In the genomic region with DNA sequence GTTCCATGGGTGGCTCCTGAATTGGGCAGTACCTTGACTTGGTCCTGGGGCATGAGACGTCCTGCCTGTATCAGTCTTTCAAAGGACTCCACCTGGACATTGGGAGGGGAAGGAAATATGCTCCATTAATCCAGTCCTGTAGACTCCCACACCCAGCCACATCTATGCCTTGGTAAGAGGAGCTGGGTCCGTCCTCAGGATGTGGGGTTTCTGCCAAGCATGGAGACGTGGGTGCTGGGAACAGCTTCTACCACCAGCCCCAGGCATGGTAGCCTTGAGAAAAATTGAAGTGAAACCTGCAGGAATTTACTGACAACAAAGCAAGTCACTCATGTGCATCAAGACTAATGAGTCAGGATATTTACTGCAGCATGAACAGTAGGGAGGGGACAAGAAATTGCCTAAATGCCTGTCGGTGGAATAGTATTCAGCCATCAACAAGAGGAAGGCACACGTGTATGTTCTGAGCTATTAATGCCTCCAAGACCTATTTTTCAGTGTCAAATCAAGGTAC, we compare ENCODE assay signal across 10 cellular contexts. TPM values are rescaled to one million over a fixed set of nuclear protein-coding genes. Genes with fewer than 3 reads are reported as not detected.
DNase-seq lines count a peak whose midpoint lies in the region; ATAC-seq and TF ChIP-seq lines count a peak whose summit lies in the region.
"Had no signal": no experiment of that assay in that cellular context is flagged by ENCODE, and none has a peak within 500 bp of the region (broad histone marks: within the 10 kb centered on the region; RNA-seq: fewer than 3 reads in every experiment).

No MANE protein-coding gene starts in this region.

- CTCF ChIA-PET in activated CD4-positive, alpha-beta memory T cell treated with anti-CD3 and anti-CD28 coated beads, Interleukin-2, amount 10 ng/mL, durations not matched to agents 7 days and 5 days (lab: Charles Lee): interaction anchor here (1.0 to 8.0 kb wide), 4 partner anchors 8 to 39 kb away, joined by 3 to 87 read pairs (median 4); partner anchors contain the start of gene AKNA

- no peak for TF ChIP-seq POLR2A in sigmoid colon (IDR thresholded peaks at IDR 0.05)

- H3K9me3 Mint-ChIP-seq in activated CD4-positive, alpha-beta memory T cell treated with anti-CD3 and anti-CD28 coated beads, Interleukin-2, amount 10 ng/mL, durations not matched to agents 7 days and 5 days: no peaks in the 10 kb centered on the region

- H3K4me1 ChIP-seq in left lung (peaks cover 18 to 63% of the 10 kb centered on the region in 2 donors), sigmoid colon (no peaks in the 10 kb centered on the region)

- peak overlapping the region; percentile 87 for H3K27ac Mint-ChIP-seq in activated CD4-positive, alpha-beta memory T cell treated with anti-CD3 and anti-CD28 coated beads, Interleukin-2, amount 10 ng/mL, durations not matched to agents 7 days and 5 days

- ATAC-seq in left lung (no peak), HG03469 (IDR thresholded peaks at IDR 0.05; ENCODE audit: unreplicated experiment) (no peak)
- ATAC-seq: right cardiac atrium had no signal

- peaks cover 0 to 64% of the 10 kb centered on the region in 2 donors for H3K36me3 ChIP-seq in left lung
- peaks cover 28 to 75% (median 33%) of the 10 kb centered on the region in 4 donors for H3K36me3 ChIP-seq in sigmoid colon

- no peaks in the 10 kb centered on the region for H3K27me3 ChIP-seq in left lung
- H3K27me3 ChIP-seq in sigmoid colon: no peaks in the 10 kb centered on the region
- H3K27me3 ChIP-seq: suprapubic skin had no signal

- intact Hi-C loops in left lung (cut with DNase I): no loop called here
- intact Hi-C loops in sigmoid colon (cut with DNase I): no loop called here

- TF ChIP-seq EP300 in sigmoid colon (IDR thresholded peaks at IDR 0.05): no peak

- H3K36me3 Mint-ChIP-seq in activated CD4-positive, alpha-beta memory T cell treated with anti-CD3 and anti-CD28 coated beads, Interleukin-2, amount 10 ng/mL, durations not matched to agents 7 days and 5 days (ENCODE audit: low read depth): peaks cover 96% of the 10 kb centered on the region

- 59 to 69% methylated on average over 5 of the region's 5 CpGs for WGBS in sigmoid colon, 2 donors

- H3K4me3 Mint-ChIP-seq in activated CD4-positive, alpha-beta memory T cell treated with anti-CD3 and anti-CD28 coated beads, Interleukin-2, amount 10 ng/mL, durations not matched to agents 7 days and 5 days: peak overlapping the region; percentile 5

- in situ Hi-C loops in ACHN (cut with HindIII; ENCODE audit: low pct_ligation_motif_present, low pct_unique_long_range_greater_than_20kb, low sequenced_read_pairs): no loop called here

- peak; percentile 67 for DNase-seq in ACHN
- peak; percentile 69 for DNase-seq in HK-2 (ENCODE audit: unreplicated experiment)
- DNase-seq in activated CD4-positive, alpha-beta memory T cell treated with anti-CD3 and anti-CD28 coated beads, Interleukin-2, amount 10 ng/mL, durations not matched to agents 7 days and 5 days: no peak
- no peak for DNase-seq in left lung
- no peak for DNase-seq in sigmoid colon
- DNase-seq in AG08395 (ENCODE audit: low spot score): no peak
- no peak for DNase-seq in T1000 (lab: John Stamatoyannopoulos, UW)
- DNase-seq: right cardiac atrium had no signal

- TF ChIP-seq CTCF in left lung (IDR thresholded peaks at IDR 0.05) (no peak), sigmoid colon (IDR thresholded peaks at IDR 0.05) (no peak)

- H3K27ac ChIP-seq in left lung (peak overlapping the region; percentile 63 to 77), sigmoid colon (peak overlapping the region in 2 of 4 donors; percentile 0 to 30)
- H3K27ac ChIP-seq: suprapubic skin had no signal

- H3K4me3 ChIP-seq in left lung (no peak overlapping the region), sigmoid colon (no peak overlapping the region)
- H3K4me3 ChIP-seq: suprapubic skin had no signal

- H3K27me3 Mint-ChIP-seq in activated CD4-positive, alpha-beta memory T cell treated with anti-CD3 and anti-CD28 coated beads, Interleukin-2, amount 10 ng/mL, durations not matched to agents 7 days and 5 days: no peaks in the 10 kb centered on the region

- H3K4me1 Mint-ChIP-seq in activated CD4-positive, alpha-beta memory T cell treated with anti-CD3 and anti-CD28 coated beads, Interleukin-2, amount 10 ng/mL, durations not matched to agents 7 days and 5 days: peaks cover 89% of the 10 kb centered on the region

- POLR2A ChIA-PET in activated CD4-positive, alpha-beta memory T cell treated with anti-CD3 and anti-CD28 coated beads, Interleukin-2, amount 10 ng/mL, durations not matched to agents 7 days and 5 days (lab: Charles Lee): interaction anchor here (1.3 to 17.7 kb wide), 6 partner anchors 8 to 23 kb away, joined by 3 to 633 read pairs (median 16); partner anchors contain the start of gene AKNA

- H3K9me3 ChIP-seq in left lung (no peaks in the 10 kb centered on the region), sigmoid colon (no peaks in the 10 kb centered on the region)
- H3K9me3 ChIP-seq: suprapubic skin had no signal

RNA-seq across cellular contexts. Expression of gene AKNA, which starts 23.2 kb away (rescaled TPM):
- total RNA-seq in activated CD4-positive, alpha-beta memory T cell treated with anti-CD3 and anti-CD28 coated beads, Interleukin-2, amount 10 ng/mL, durations not matched to agents 7 days and 5 days: 100 to 1,000 TPM; 350 to 355 TPM
- total RNA-seq in left lung (10 to 100 TPM; 25.1 to 55.3 TPM), sigmoid colon (10 to 100 TPM; 13.6 to 18.6 (median 17.7) TPM)
- 10 to 100 TPM in 2 of 3 donors, 1 to 10 TPM in 1; 9.9 to 81.6 (median 10.2) TPM for polyA plus RNA-seq in sigmoid colon

RNA-seq across cellular contexts. Expression of gene ORM2, which starts 34.9 kb away (rescaled TPM):
- not detected for total RNA-seq in activated CD4-positive, alpha-beta memory T cell treated with anti-CD3 and anti-CD28 coated beads, Interleukin-2, amount 10 ng/mL, durations not matched to agents 7 days and 5 days
- total RNA-seq in left lung: 10 to 100 TPM in 1 of 2 donors, 1 to 10 TPM in 1; 3.4 to 29.9 TPM
- total RNA-seq in sigmoid colon: not detected
- polyA plus RNA-seq in sigmoid colon: under 1 TPM in 1 of 3 donors, not detected in 2; 0.38 TPM
- total RNA-seq: right cardiac atrium had no signal

RNA-seq across cellular contexts. Expression of gene ORM1, which starts 41.7 kb away (rescaled TPM):
- not detected for total RNA-seq in activated CD4-positive, alpha-beta memory T cell treated with anti-CD3 and anti-CD28 coated beads, Interleukin-2, amount 10 ng/mL, durations not matched to agents 7 days and 5 days
- total RNA-seq in left lung (10 to 100 TPM in 1 of 2 donors, 1 to 10 TPM in 1; 6.9 to 87.0 TPM), sigmoid colon (not detected)
- polyA plus RNA-seq in sigmoid colon: 1 to 10 TPM in 2 of 3 donors, not detected in 1; 1.1 to 1.8 TPM

Comparison
In these comparisons a context has a peak if more than half of its experiments do, and no peak if none do; other contexts are left out.
1. DNase-seq: peak in ACHN (single experiment) and HK-2 (single experiment); none in activated CD4-positive, alpha-beta memory T cell treated with anti-CD3 and anti-CD28 coated beads, Interleukin-2, amount 10 ng/mL, durations not matched to agents 7 days and 5 days (single experiment), left lung (0 of 2), sigmoid colon (single experiment), AG08395 (single experiment) and T1000 (single experiment).
2. RNA of gene AKNA, which starts 23.2 kb away (total RNA-seq): 350 to 355 TPM in activated CD4-positive, alpha-beta memory T cell treated with anti-CD3 and anti-CD28 coated beads, Interleukin-2, amount 10 ng/mL, durations not matched to agents 7 days and 5 days; 25.1 to 55.3 TPM in left lung and 13.6 to 18.6 TPM in sigmoid colon; every median in the first group is over 4 times any median in the second.
3. RNA of gene ORM2, which starts 34.9 kb away (total RNA-seq): 3.4 to 29.9 TPM in left lung; not detected in activated CD4-positive, alpha-beta memory T cell treated with anti-CD3 and anti-CD28 coated beads, Interleukin-2, amount 10 ng/mL, durations not matched to agents 7 days and 5 days and not detected in sigmoid colon; every median in the first group is over 4 times any median in the second.
4. RNA of gene ORM1, which starts 41.7 kb away (total RNA-seq): 6.9 to 87.0 TPM in left lung; not detected in activated CD4-positive, alpha-beta memory T cell treated with anti-CD3 and anti-CD28 coated beads, Interleukin-2, amount 10 ng/mL, durations not matched to agents 7 days and 5 days and not detected in sigmoid colon; every median in the first group is over 4 times any median in the second.